ENCODE assay signal across 8 cellular contexts in genomic region chr3:132659370-132660055, GRCh38. TPM values are rescaled to one million over a fixed set of nuclear protein-coding genes. Genes with fewer than 3 reads are reported as not detected.
DNase-seq lines count a peak whose midpoint lies in the region; ATAC-seq and TF ChIP-seq lines count a peak whose summit lies in the region.

TSS of gene ACAD11 (minus strand) at chr3:132659809. CDS start at chr3:132659751, 58 bp downstream.

- H3K36me3 ChIP-seq in breast epithelium (no peaks in the 10 kb centered on the region), iPS-18a (ENCODE audit: control insufficient read depth, low read depth, low read length) (no peaks in the 10 kb centered on the region), sigmoid colon (no peaks in the 10 kb centered on the region)

- ATAC-seq in HG02678 (IDR thresholded peaks at IDR 0.05; ENCODE audit: unreplicated experiment), result peak; percentile 51

- TF ChIP-seq CTCF in GM12872 (IDR thresholded peaks at IDR 0.05; ENCODE audit: insufficient read depth, low read depth, low read length), result peak; percentile 74
- peak; percentile 40 to 62 (median 56) for TF ChIP-seq CTCF in breast epithelium (IDR thresholded peaks at IDR 0.05)
- peak; percentile 52 to 79 (median 68) for TF ChIP-seq CTCF in sigmoid colon (IDR thresholded peaks at IDR 0.05)

- H3K27ac ChIP-seq in breast epithelium, result peak within 1 kb of the TSS; percentile 93 to 96
- peak within 1 kb of the TSS; percentile 32 for H3K27ac ChIP-seq in iPS-18a (ENCODE audit: low read length)
- H3K27ac ChIP-seq in sigmoid colon, result peak within 1 kb of the TSS; percentile 89 to 95 (median 92)

- H3K4me3 ChIP-seq in breast epithelium (peak within 1 kb of the TSS; percentile 57 to 97 (median 85)), iPS-18a (ENCODE audit: low read length) (peak within 1 kb of the TSS; percentile 91), sigmoid colon (peak within 1 kb of the TSS; percentile 76 to 96 (median 84))

- H3K4me1 ChIP-seq in breast epithelium, result no peaks in the 10 kb centered on the region
- peaks cover 4% of the 10 kb centered on the region for H3K4me1 ChIP-seq in iPS-18a (ENCODE audit: control insufficient read depth, low read depth, low read length)
- peaks cover 0 to 31% (median 17%) of the 10 kb centered on the region in 4 donors for H3K4me1 ChIP-seq in sigmoid colon

- no peak for TF ChIP-seq POLR2A in breast epithelium (IDR thresholded peaks at IDR 0.05)
- TF ChIP-seq POLR2A in sigmoid colon (IDR thresholded peaks at IDR 0.05), result peak in 1 of 2 donors; percentile 17

- H3K27me3 ChIP-seq in breast epithelium, result no peaks in the 10 kb centered on the region
- no peaks in the 10 kb centered on the region for H3K27me3 ChIP-seq in iPS-18a (ENCODE audit: control insufficient read depth, insufficient read depth, low read length)
- no peaks in the 10 kb centered on the region for H3K27me3 ChIP-seq in sigmoid colon

- H3K27me3 Mint-ChIP-seq in T-helper 1 cell treated with Interleukin-12 subunit alpha and Interleukin-12 subunit beta and Interleukin-4 antibody, amounts not matched to agents 30 μg/mL and 1 μg/mL, for 36 hours (ENCODE audit: low read depth), result no peaks in the 10 kb centered on the region

- peak within 1 kb of the TSS; percentile 97 for H3K27ac Mint-ChIP-seq in T-helper 1 cell treated with Interleukin-12 subunit alpha and Interleukin-12 subunit beta and Interleukin-4 antibody, amounts not matched to agents 30 μg/mL and 1 μg/mL, for 36 hours

- peak within 1 kb of the TSS; percentile 96 for H3K4me3 Mint-ChIP-seq in T-helper 1 cell treated with Interleukin-12 subunit alpha and Interleukin-12 subunit beta and Interleukin-4 antibody, amounts not matched to agents 30 μg/mL and 1 μg/mL, for 36 hours

- DNase-seq in 8988T (peak; percentile 50), NCI-H1092 (lab: John Stamatoyannopoulos, UW) (peak; percentile 33), breast epithelium (ENCODE audit: low spot score in 2 of 2) (peak; percentile 39 to 62), sigmoid colon (peak; percentile 89)

- H3K4me1 Mint-ChIP-seq in T-helper 1 cell treated with Interleukin-12 subunit alpha and Interleukin-12 subunit beta and Interleukin-4 antibody, amounts not matched to agents 30 μg/mL and 1 μg/mL, for 36 hours (ENCODE audit: low read depth), result peaks cover 29% of the 10 kb centered on the region

- H3K9me3 ChIP-seq in breast epithelium (no peaks in the 10 kb centered on the region), iPS-18a (ENCODE audit: control insufficient read depth, low read depth, low read length) (no peaks in the 10 kb centered on the region), sigmoid colon (no peaks in the 10 kb centered on the region)

- WGBS in sigmoid colon, 2 donors, result 1% methylated on average over 34 of the region's 34 CpGs

- no peaks in the 10 kb centered on the region for H3K9me3 Mint-ChIP-seq in T-helper 1 cell treated with Interleukin-12 subunit alpha and Interleukin-12 subunit beta and Interleukin-4 antibody, amounts not matched to agents 30 μg/mL and 1 μg/mL, for 36 hours

- intact Hi-C loops in breast epithelium (cut with DNase I; ENCODE audit: low total_unique reads) (no loop called here), sigmoid colon (cut with DNase I) (loop anchor here (5.0 to 10.0 kb wide), 2 partner anchors 55 to 1703 kb away; no protein-coding TSS in a partner anchor)

- TF ChIP-seq EP300 in sigmoid colon (IDR thresholded peaks at IDR 0.05), result no peak

- H3K9ac ChIP-seq in iPS-18a (ENCODE audit: low read length), result peak within 1 kb of the TSS; percentile 76

- H3K36me3 Mint-ChIP-seq in T-helper 1 cell treated with Interleukin-12 subunit alpha and Interleukin-12 subunit beta and Interleukin-4 antibody, amounts not matched to agents 30 μg/mL and 1 μg/mL, for 36 hours (ENCODE audit: low read depth), result no peaks in the 10 kb centered on the region

RNA-seq across cellular contexts. Expression of gene ACAD11, which starts in this region (rescaled TPM):
- total RNA-seq in breast epithelium, result 10 to 100 TPM; 30.4 to 52.0 (median 40.3) TPM
- 10 to 100 TPM; 26.8 to 71.7 (median 35.4) TPM for total RNA-seq in sigmoid colon
- 1 to 10 TPM; 2.4 to 4.7 (median 4.2) TPM for polyA plus RNA-seq in sigmoid colon

Comparison
In these comparisons a context has a peak if more than half of its experiments do, and no peak if none do; other contexts are left out.
1. Peak in every context shown above with its lines: DNase-seq, ATAC-seq, H3K4me3 ChIP-seq and H3K27ac ChIP-seq.
2. DNase-seq: peak in every context shown above with its lines; median percentile 89 in sigmoid colon; 50 in breast epithelium; 50 in 8988T; 33 in NCI-H1092.
3. H3K27ac ChIP-seq: peak in every context shown above with its lines; median percentile 94 in breast epithelium; 92 in sigmoid colon; 32 in iPS-18a.